In the genomic region with DNA sequence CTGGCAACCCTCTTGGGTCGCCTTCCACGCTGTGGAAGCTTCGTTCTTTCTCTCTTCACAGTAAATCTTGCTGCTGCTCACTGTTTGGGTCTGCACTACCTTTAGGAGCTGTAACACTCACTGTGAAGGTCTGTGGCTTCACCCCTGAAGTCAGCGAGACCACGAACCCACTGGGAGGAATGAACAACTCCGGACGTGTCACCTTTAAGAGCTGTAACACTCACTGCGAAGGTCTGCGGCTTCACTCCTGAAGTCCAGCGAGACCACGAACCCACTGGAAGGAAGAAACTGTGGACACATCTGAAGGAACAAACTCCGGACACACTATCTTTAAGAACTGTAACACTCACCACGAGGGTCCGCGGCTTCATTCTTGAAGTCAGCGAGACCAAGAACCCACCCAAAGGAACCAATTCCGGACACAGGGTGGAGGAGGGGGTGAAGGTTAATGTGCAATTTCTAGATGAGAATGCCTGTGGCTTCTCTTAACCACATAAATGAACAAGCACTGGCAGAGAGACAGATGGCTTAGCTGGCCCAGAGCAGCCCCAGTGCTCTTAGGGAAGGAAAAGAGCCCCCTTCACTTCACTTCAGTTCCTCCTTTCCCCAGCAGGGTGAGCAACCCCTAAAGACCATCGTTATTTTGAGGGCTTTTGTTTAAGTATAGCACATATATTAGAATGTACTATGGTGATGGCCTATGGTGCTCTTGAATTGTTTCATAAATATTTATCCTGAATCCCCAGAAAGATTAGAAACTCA, we compare ENCODE assay signal across 1 cellular context.
TF ChIP-seq lines count a peak whose summit lies in the region.

No MANE protein-coding gene starts in this region.

TF ChIP-seq in IMR-90, 13 proteins besides CTCF, POLR2A, EP300 and RAD21 (continued from another document):
- TF ChIP-seq MXI1 (IDR thresholded peaks at IDR 0.05; ENCODE audit: borderline replicate concordance, low read depth, low read length) (no peak), CHD1 (IDR thresholded peaks at IDR 0.05; ENCODE audit: low read depth, low read length) (no peak), ELK1 (IDR thresholded peaks at IDR 0.05; ENCODE audit: borderline replicate concordance, low read depth, low read length) (no peak)
